Comparison of ENCODE assay signal across 1 cellular context in the genomic region with DNA sequence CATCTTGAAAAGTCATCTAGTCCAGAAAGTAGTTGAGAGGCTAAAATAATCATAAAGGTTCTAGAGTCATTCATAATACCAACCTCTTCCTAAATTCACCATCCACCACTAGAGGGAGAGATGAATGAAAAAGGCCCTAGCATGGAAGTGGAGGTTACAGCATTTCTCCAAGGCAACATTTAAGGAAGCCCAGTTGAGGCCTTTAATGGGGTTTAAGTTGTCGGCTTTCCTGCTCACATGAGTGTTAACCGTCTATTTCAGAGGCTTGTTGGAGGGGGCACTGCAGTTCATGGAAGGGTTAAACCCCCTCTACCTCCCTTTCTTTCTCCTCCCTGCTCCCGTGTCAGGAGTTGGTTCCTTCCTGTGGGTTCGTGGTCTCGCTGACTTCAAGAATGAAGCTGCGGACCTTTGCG.
TF ChIP-seq lines count a peak whose summit lies in the region.

No MANE protein-coding gene starts in this region.

TF ChIP-seq in H1, 55 proteins besides CTCF, POLR2A, EP300 and RAD21 (continued from another document):
- TF ChIP-seq, protein P1, sequence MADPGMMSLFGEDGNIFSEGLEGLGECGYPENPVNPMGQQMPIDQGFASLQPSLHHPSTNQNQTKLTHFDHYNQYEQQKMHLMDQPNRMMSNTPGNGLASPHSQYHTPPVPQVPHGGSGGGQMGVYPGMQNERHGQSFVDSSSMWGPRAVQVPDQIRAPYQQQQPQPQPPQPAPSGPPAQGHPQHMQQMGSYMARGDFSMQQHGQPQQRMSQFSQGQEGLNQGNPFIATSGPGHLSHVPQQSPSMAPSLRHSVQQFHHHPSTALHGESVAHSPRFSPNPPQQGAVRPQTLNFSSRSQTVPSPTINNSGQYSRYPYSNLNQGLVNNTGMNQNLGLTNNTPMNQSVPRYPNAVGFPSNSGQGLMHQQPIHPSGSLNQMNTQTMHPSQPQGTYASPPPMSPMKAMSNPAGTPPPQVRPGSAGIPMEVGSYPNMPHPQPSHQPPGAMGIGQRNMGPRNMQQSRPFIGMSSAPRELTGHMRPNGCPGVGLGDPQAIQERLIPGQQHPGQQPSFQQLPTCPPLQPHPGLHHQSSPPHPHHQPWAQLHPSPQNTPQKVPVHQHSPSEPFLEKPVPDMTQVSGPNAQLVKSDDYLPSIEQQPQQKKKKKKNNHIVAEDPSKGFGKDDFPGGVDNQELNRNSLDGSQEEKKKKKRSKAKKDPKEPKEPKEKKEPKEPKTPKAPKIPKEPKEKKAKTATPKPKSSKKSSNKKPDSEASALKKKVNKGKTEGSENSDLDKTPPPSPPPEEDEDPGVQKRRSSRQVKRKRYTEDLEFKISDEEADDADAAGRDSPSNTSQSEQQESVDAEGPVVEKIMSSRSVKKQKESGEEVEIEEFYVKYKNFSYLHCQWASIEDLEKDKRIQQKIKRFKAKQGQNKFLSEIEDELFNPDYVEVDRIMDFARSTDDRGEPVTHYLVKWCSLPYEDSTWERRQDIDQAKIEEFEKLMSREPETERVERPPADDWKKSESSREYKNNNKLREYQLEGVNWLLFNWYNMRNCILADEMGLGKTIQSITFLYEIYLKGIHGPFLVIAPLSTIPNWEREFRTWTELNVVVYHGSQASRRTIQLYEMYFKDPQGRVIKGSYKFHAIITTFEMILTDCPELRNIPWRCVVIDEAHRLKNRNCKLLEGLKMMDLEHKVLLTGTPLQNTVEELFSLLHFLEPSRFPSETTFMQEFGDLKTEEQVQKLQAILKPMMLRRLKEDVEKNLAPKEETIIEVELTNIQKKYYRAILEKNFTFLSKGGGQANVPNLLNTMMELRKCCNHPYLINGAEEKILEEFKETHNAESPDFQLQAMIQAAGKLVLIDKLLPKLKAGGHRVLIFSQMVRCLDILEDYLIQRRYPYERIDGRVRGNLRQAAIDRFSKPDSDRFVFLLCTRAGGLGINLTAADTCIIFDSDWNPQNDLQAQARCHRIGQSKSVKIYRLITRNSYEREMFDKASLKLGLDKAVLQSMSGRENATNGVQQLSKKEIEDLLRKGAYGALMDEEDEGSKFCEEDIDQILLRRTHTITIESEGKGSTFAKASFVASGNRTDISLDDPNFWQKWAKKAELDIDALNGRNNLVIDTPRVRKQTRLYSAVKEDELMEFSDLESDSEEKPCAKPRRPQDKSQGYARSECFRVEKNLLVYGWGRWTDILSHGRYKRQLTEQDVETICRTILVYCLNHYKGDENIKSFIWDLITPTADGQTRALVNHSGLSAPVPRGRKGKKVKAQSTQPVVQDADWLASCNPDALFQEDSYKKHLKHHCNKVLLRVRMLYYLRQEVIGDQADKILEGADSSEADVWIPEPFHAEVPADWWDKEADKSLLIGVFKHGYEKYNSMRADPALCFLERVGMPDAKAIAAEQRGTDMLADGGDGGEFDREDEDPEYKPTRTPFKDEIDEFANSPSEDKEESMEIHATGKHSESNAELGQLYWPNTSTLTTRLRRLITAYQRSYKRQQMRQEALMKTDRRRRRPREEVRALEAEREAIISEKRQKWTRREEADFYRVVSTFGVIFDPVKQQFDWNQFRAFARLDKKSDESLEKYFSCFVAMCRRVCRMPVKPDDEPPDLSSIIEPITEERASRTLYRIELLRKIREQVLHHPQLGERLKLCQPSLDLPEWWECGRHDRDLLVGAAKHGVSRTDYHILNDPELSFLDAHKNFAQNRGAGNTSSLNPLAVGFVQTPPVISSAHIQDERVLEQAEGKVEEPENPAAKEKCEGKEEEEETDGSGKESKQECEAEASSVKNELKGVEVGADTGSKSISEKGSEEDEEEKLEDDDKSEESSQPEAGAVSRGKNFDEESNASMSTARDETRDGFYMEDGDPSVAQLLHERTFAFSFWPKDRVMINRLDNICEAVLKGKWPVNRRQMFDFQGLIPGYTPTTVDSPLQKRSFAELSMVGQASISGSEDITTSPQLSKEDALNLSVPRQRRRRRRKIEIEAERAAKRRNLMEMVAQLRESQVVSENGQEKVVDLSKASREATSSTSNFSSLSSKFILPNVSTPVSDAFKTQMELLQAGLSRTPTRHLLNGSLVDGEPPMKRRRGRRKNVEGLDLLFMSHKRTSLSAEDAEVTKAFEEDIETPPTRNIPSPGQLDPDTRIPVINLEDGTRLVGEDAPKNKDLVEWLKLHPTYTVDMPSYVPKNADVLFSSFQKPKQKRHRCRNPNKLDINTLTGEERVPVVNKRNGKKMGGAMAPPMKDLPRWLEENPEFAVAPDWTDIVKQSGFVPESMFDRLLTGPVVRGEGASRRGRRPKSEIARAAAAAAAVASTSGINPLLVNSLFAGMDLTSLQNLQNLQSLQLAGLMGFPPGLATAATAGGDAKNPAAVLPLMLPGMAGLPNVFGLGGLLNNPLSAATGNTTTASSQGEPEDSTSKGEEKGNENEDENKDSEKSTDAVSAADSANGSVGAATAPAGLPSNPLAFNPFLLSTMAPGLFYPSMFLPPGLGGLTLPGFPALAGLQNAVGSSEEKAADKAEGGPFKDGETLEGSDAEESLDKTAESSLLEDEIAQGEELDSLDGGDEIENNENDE (IDR thresholded peaks at IDR 0.05; ENCODE audit: insufficient replicate concordance, low read length) = no peak
- TF ChIP-seq, protein P2, sequence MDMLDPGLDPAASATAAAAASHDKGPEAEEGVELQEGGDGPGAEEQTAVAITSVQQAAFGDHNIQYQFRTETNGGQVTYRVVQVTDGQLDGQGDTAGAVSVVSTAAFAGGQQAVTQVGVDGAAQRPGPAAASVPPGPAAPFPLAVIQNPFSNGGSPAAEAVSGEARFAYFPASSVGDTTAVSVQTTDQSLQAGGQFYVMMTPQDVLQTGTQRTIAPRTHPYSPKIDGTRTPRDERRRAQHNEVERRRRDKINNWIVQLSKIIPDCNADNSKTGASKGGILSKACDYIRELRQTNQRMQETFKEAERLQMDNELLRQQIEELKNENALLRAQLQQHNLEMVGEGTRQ (IDR thresholded peaks at IDR 0.05; ENCODE audit: low read length) = no peak
TF ChIP-seq in H1: peak in this region for 0.
